Comparison of ENCODE assay signal across 1 cellular context in genomic region chr15:74603026-74603788, GRCh38.
A peak's percentile ranks its signal among the peaks of the same experiment; 100 is the strongest.
TF ChIP-seq lines count a peak whose summit lies in the region.

No MANE protein-coding gene starts in this region.

TF ChIP-seq in HepG2, 621 proteins besides CTCF, POLR2A, EP300 and RAD21:
- TF ChIP-seq SMARCC2 (IDR thresholded peaks at IDR 0.05) (no peak), NFKB2 (CRISPR knock-in tag; IDR thresholded peaks at IDR 0.05; ENCODE audit: borderline replicate concordance) (0 out of 2 replicates have a peak, but pooled peaks have one; percentile 2), ZNF225 (CRISPR knock-in tag; IDR thresholded peaks at IDR 0.05) (0 out of 2 replicates have a peak, but pooled peaks have one; percentile 15)
- TF ChIP-seq, protein P1, sequence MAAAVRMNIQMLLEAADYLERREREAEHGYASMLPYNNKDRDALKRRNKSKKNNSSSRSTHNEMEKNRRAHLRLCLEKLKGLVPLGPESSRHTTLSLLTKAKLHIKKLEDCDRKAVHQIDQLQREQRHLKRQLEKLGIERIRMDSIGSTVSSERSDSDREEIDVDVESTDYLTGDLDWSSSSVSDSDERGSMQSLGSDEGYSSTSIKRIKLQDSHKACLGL (CRISPR knock-in tag; IDR thresholded peaks at IDR 0.05), result 0 out of 2 replicates have a peak, but pooled peaks have one; percentile 18
